9 cellular contexts compared by ENCODE assay signal in genomic region chr10:22308390-22308789, GRCh38. TPM values are rescaled to one million over a fixed set of nuclear protein-coding genes. Genes with fewer than 3 reads are reported as not detected.
A peak's percentile ranks its signal among the peaks of the same experiment; 100 is the strongest.
DNase-seq lines count a peak whose midpoint lies in the region; ATAC-seq and TF ChIP-seq lines count a peak whose summit lies in the region.
"Had no signal": no experiment of that assay in that cellular context is flagged by ENCODE, and none has a peak within 500 bp of the region (broad histone marks: within the 10 kb centered on the region; RNA-seq: fewer than 3 reads in every experiment).

No MANE protein-coding gene starts in this region.

- peak; percentile 100 for ATAC-seq in HG02884 (IDR thresholded peaks at IDR 0.05; ENCODE audit: unreplicated experiment)

- DNase-seq in stimulated activated CD4-positive, alpha-beta T cell treated with anti-CD3 and anti-CD28 coated beads, Interleukin-2, amount 100 ng/mL, for 24 hours = peak; percentile 6 to 36
- no peak for DNase-seq in stimulated activated CD4-positive, alpha-beta T cell treated with anti-CD3 and anti-CD28 coated beads, Interleukin-12 subunit alpha, Interleukin-12 subunit beta, amount 100 ng/mL, for 4 hours
- DNase-seq in RWPE1 (ENCODE audit: low spot score) (peak; percentile 38), HAP-1 (ENCODE audit: low spot score in 2 of 2) (no peak), globus pallidus (ENCODE audit: low spot score) (no peak), T-helper 9 cell (no peak), dermis blood vessel endothelial cell (no peak)
- DNase-seq: NCI-H2227 treated with DMSO at 0.1 percent for 48 hours had no signal

- POLR2A ChIA-PET in RWPE1 (lab: Yijun Ruan, JAX; ENCODE audit: low non-redundant PET) = no interaction called here

- no peaks in the 10 kb centered on the region for H3K4me1 ChIP-seq in HAP-1

- no peaks in the 10 kb centered on the region for H3K27me3 ChIP-seq in HAP-1 (ENCODE audit: low read depth)

- CTCF ChIA-PET in RWPE1 (lab: Yijun Ruan, JAX) = interaction anchor here (0.7 to 1.6 kb wide), 2 partner anchors 8 to 408 kb away, joined by 3 to 4 read pairs; partner anchors contain the start of gene COMMD3

- in situ Hi-C loops in HAP-1 (cut with MboI; ENCODE audit: low sequenced_read_pairs) = no loop called here

- H3K27ac ChIP-seq in RWPE1 = no peak overlapping the region

- TF ChIP-seq CTCF in RWPE1 (conservative IDR thresholded peaks at IDR 0.05; ENCODE audit: low read depth) = no peak

- no peaks in the 10 kb centered on the region for H3K36me3 ChIP-seq in HAP-1 (replicated peaks)

- no peak overlapping the region for H3K4me3 ChIP-seq in HAP-1

- H3K9me3 ChIP-seq in HAP-1 = no peaks in the 10 kb centered on the region

RNA-seq across cellular contexts. Expression of gene COMMD3, which starts 7.8 kb away (rescaled TPM):
- total RNA-seq in dermis blood vessel endothelial cell = 29.3 and 40.0 TPM in 2 replicates

RNA-seq across cellular contexts. Expression of gene BMI1, which starts 12.5 kb away (rescaled TPM):
- total RNA-seq in dermis blood vessel endothelial cell = 40.1 and 49.4 TPM in 2 replicates

RNA-seq across cellular contexts. Expression of gene SPAG6, which starts 36.9 kb away (rescaled TPM):
- not detected in 2 replicates for total RNA-seq in dermis blood vessel endothelial cell

Comparison
In these comparisons a context has a peak if more than half of its experiments do, and no peak if none do; other contexts are left out.
1. DNase-seq: peak in stimulated activated CD4-positive, alpha-beta T cell treated with anti-CD3 and anti-CD28 coated beads, Interleukin-2, amount 100 ng/mL, for 24 hours (2 of 2) and RWPE1 (single experiment); none in stimulated activated CD4-positive, alpha-beta T cell treated with anti-CD3 and anti-CD28 coated beads, Interleukin-12 subunit alpha, Interleukin-12 subunit beta, amount 100 ng/mL, for 4 hours (single experiment), HAP-1 (0 of 2), globus pallidus (single experiment), T-helper 9 cell (single experiment) and dermis blood vessel endothelial cell (single experiment).